8 cellular contexts compared by ENCODE assay signal in genomic region chr12:111183094-111183493, GRCh38.
"Had no signal": no experiment of that assay in that cellular context is flagged by ENCODE, and none has a peak within 500 bp of the region (broad histone marks: within the 10 kb centered on the region; RNA-seq: fewer than 3 reads in every experiment).

No MANE protein-coding gene starts in this region.

- H3K27ac ChIP-seq: HL-60, KMS-11 had no signal

- H3K9me3 Mint-ChIP-seq: IgD-negative memory B cell had no signal

- FAIRE-seq: HepG2, HTR-8/SVneo had no signal

- DNase-seq: IMR-90, KBM-7, KG1 had no signal

- ATAC-seq: HepG2 had no signal

- H3K27ac Mint-ChIP-seq: IgD-negative memory B cell had no signal

- H3K4me3 Mint-ChIP-seq: IgD-negative memory B cell had no signal

- H3K9ac ChIP-seq: KMS-11 had no signal

- H3K4me2 ChIP-seq: KMS-11 had no signal
